Comparison of ENCODE assay signal across 15 cellular contexts in the genomic region with DNA sequence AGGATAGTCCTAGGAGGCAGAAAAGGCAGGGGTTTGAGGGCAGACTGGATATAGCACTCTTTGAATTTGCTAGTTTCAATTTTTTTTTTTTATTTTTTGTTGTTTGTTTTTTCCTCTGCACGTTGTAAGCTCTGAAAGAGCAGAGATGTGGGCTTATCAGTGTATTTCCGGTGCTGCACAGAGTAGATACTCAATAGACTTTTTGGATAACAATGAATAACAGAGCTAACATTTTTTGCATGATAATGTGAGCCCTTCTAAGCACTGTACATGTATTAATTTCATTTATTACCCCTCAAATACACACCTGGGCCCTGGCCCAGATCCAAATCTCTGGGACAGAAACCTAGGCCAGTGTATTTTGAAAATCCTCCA. TPM values are rescaled to one million over a fixed set of nuclear protein-coding genes. Genes with fewer than 3 reads are reported as not detected.
DNase-seq lines count a peak whose midpoint lies in the region; ATAC-seq, FAIRE-seq and TF ChIP-seq lines count a peak whose summit lies in the region.
"Had no signal": no experiment of that assay in that cellular context is flagged by ENCODE, and none has a peak within 500 bp of the region (broad histone marks: within the 10 kb centered on the region; RNA-seq: fewer than 3 reads in every experiment).

No MANE protein-coding gene starts in this region.

- no peak overlapping the region for H3K9ac ChIP-seq in kidney (ENCODE audit: low read length in 2 of 2)

- TF ChIP-seq CTCF in OCI-LY7 (conservative IDR thresholded peaks at IDR 0.05; ENCODE audit: low read length) (no peak), kidney (IDR thresholded peaks at IDR 0.05; ENCODE audit: borderline replicate concordance, extremely low read depth, insufficient read depth) (no peak)

- H3K4me3 ChIP-seq in OCI-LY7 (ENCODE audit: low read depth, low read length, poor library complexity, severe bottlenecking), result peak overlapping the region; percentile 51
- no peak overlapping the region for H3K4me3 ChIP-seq in kidney (ENCODE audit: low read length in 2 of 2)
- H3K4me3 ChIP-seq: K562, upper lobe of left lung had no signal

- intact Hi-C loops in OCI-LY7 (cut with micrococcal nuclease; ENCODE audit: unreplicated experiment), result no loop called here
- intact Hi-C loops in kidney (cut with DNase I), result no loop called here

- CTCF ChIA-PET in OCI-LY7 (lab: Charles Lee; ENCODE audit: unreplicated experiment), result interaction anchor here (0.8 to 2.1 kb wide), 9 partner anchors 11 to 185 kb away, joined by 3 to 16 read pairs (median 3); a partner anchor contains a TSS

- H3K9me3 Mint-ChIP-seq in naive B cell, result peaks cover 0 to 3% (median 0%) of the 10 kb centered on the region in 7 donors
- H3K9me3 Mint-ChIP-seq: activated naive CD8-positive, alpha-beta T cell treated with anti-CD3 and anti-CD28 coated beads for 36 hours; stimulated activated naive CD8-positive, alpha-beta T cell treated with anti-CD3 and anti-CD28 coated beads, Interleukin-15, Interleukin-2, amounts not matched to agents 100 ng/mL and 50 ng/mL, for 24 hours had no signal

- H3K27ac ChIP-seq in OCI-LY7 (ENCODE audit: low read depth, low read length, poor library complexity, severe bottlenecking) (peak overlapping the region; percentile 66), kidney (ENCODE audit: low read depth in 2 of 2, low read length in 2 of 2) (no peak overlapping the region)
- H3K27ac ChIP-seq: upper lobe of left lung had no signal

- no peak overlapping the region for H3K4me3 Mint-ChIP-seq in naive B cell
- H3K4me3 Mint-ChIP-seq: brain had no signal

- no peak for FAIRE-seq in kidney (lab: Jason Lieb, UNC)
- FAIRE-seq: colon had no signal

- no TSS peak for BruUV-seq in OCI-LY7 (replicated peaks; lab: Mats Ljungman, UMichigan)

- peak overlapping the region; percentile 73; the same call in 1 of the 2 replicates for H2AFZ ChIP-seq in OCI-LY7 (ENCODE audit: low read length)

- peak overlapping the region; percentile 74 for H3K4me2 ChIP-seq in OCI-LY7 (ENCODE audit: low read length)

- peak; percentile 49 to 57 for ATAC-seq in activated CD4-positive, CD25-positive, alpha-beta regulatory T cell treated with anti-CD3 and anti-CD28 coated beads, Interleukin-2, amount 50 U/mL, for 24 hours
- ATAC-seq in GM21717 (IDR thresholded peaks at IDR 0.05; ENCODE audit: unreplicated experiment) (peak; percentile 18), naive B cell (ENCODE audit: low read depth in 2 of 2) (peak; percentile 13 to 21)

- no peak for DNase-seq in activated CD4-positive, CD25-positive, alpha-beta regulatory T cell (lab: John Stamatoyannopoulos, UW)
- DNase-seq in OCI-LY7 (ENCODE audit: low spot score) (no peak), naive B cell (no peak), SIG-M5 treated with dmso at 0.1 percent for 504 hours (lab: John Stamatoyannopoulos, UW; ENCODE audit: unreplicated experiment) (no peak), nucleus accumbens (lab: John Stamatoyannopoulos, UW) (no peak), kidney (no peak)

- H3K9me3 ChIP-seq in OCI-LY7 (ENCODE audit: low read length) (no peaks in the 10 kb centered on the region), kidney (ENCODE audit: control insufficient read depth in 1 of 2, low read length in 2 of 2) (no peaks in the 10 kb centered on the region)
- H3K9me3 ChIP-seq: upper lobe of left lung had no signal

- no peak overlapping the region for H3K27ac Mint-ChIP-seq in naive B cell
- H3K27ac Mint-ChIP-seq: progenitor cell of endocrine pancreas had no signal

- H3K36me3 Mint-ChIP-seq in naive B cell, result no peaks in the 10 kb centered on the region
- H3K36me3 Mint-ChIP-seq: activated naive CD8-positive, alpha-beta T cell treated with anti-CD3 and anti-CD28 coated beads for 36 hours; brain had no signal

- POLR2A ChIA-PET in OCI-LY7 (lab: Charles Lee), result interaction anchor here (0.5 to 8.3 kb wide), 11 partner anchors 9 to 319 kb away, joined by 3 to 106 read pairs (median 5); a partner anchor contains a TSS

- H3K36me3 ChIP-seq in OCI-LY7 (ENCODE audit: insufficient read depth, low read length) (no peaks in the 10 kb centered on the region), kidney (ENCODE audit: control insufficient read depth in 1 of 2, insufficient read depth in 2 of 2, low read length in 2 of 2) (no peaks in the 10 kb centered on the region)
- H3K36me3 ChIP-seq: upper lobe of left lung had no signal

- peaks cover 0 to 5% (median 0%) of the 10 kb centered on the region in 3 donors for H3K27me3 Mint-ChIP-seq in naive B cell
- H3K27me3 Mint-ChIP-seq: activated naive CD8-positive, alpha-beta T cell treated with anti-CD3 and anti-CD28 coated beads for 36 hours; stimulated activated naive CD8-positive, alpha-beta T cell treated with anti-CD3 and anti-CD28 coated beads, Interleukin-15, Interleukin-2, amounts not matched to agents 100 ng/mL and 50 ng/mL, for 24 hours had no signal

- H3K4me1 ChIP-seq in OCI-LY7 (ENCODE audit: insufficient read depth, low read length, poor library complexity, severe bottlenecking) (peaks cover 65% of the 10 kb centered on the region), kidney (ENCODE audit: control insufficient read depth in 1 of 2, insufficient read depth in 1 of 2, low read depth in 1 of 2, low read length in 2 of 2) (peaks cover 0 to 2% of the 10 kb centered on the region in 2 donors)

- H3K79me2 ChIP-seq in OCI-LY7 (ENCODE audit: insufficient read depth, low read depth, low read length), result no peaks in the 10 kb centered on the region

- H3K9me2 ChIP-seq in OCI-LY7 (ENCODE audit: insufficient read depth, low read length), result no peaks in the 10 kb centered on the region

- H3K4me1 Mint-ChIP-seq in naive B cell, result peaks cover 22 to 34% (median 30%) of the 10 kb centered on the region in 3 donors

- no peaks in the 10 kb centered on the region for H4K20me1 ChIP-seq in OCI-LY7 (ENCODE audit: insufficient read depth, low read length)

RNA-seq across cellular contexts. Expression of a gene that starts 17.1 kb away (rescaled TPM):
- total RNA-seq in OCI-LY7 (2014; rRNA removed; shearing (Covaris generic)), result 532 and 610 TPM in 2 replicates
- total RNA-seq in OCI-LY7 (2022), result 558 and 594 TPM in 2 replicates
- 100 to 1,000 TPM; 156 to 250 (median 234) TPM for polyA plus RNA-seq in naive B cell (ENCODE audit: low read depth in 6 of 6)
- 71.1 TPM for total RNA-seq in kidney
- 37.9 TPM for polyA plus RNA-seq in kidney (ENCODE audit: insufficient read depth, low read depth, low replicate concordance)
